11 cellular contexts compared by ENCODE assay signal in the genomic region with DNA sequence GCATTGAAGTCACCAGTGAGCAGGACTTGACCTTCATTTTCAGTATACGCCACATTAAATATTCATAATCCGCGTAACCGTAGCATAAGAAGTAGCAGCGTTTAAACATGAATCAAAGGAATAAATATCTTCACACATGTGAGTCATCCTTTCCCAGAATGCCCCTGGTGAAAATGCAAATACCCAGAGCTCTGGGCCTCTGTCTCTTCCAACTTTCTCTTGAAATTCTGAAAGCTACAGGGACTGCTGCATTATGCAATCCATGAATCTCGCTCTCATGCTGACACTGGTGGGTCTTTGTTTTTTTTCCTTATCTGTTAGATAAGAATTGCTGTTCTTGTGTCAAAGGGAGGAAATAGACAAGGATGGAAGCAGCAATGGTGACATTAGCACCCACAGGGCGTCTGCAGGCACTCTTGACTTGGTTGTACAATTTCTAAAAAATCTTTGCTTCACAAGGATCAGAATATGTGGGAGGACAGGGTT.
A peak's percentile ranks its signal among the peaks of the same experiment; 100 is the strongest.
DNase-seq lines count a peak whose midpoint lies in the region; ATAC-seq and TF ChIP-seq lines count a peak whose summit lies in the region.
"Had no signal": no experiment of that assay in that cellular context is flagged by ENCODE, and none has a peak within 500 bp of the region (broad histone marks: within the 10 kb centered on the region; RNA-seq: fewer than 3 reads in every experiment).

No MANE protein-coding gene starts in this region.

- H3K27ac Mint-ChIP-seq in dendritic cell treated with granulocyte-macrophage colony-stimulating factor and Interleukin-4, amounts not matched to agents 40 ng/mL and 50 ng/mL, for 4 days, result peak overlapping the region; percentile 39
- peak overlapping the region; percentile 74 for H3K27ac Mint-ChIP-seq in mesothelial cell of epicardium
- H3K27ac Mint-ChIP-seq: naive thymus-derived CD8-positive, alpha-beta T cell had no signal

- H3K4me1 ChIP-seq in A673 (ENCODE audit: insufficient read depth, low read length, poor library complexity, severe bottlenecking), result peaks cover 13% of the 10 kb centered on the region

- H3K4me1 Mint-ChIP-seq in dendritic cell treated with granulocyte-macrophage colony-stimulating factor and Interleukin-4, amounts not matched to agents 40 ng/mL and 50 ng/mL, for 4 days (ENCODE audit: low read depth), result peaks cover 60% of the 10 kb centered on the region
- peaks cover 56% of the 10 kb centered on the region for H3K4me1 Mint-ChIP-seq in mesothelial cell of epicardium

- H3K4me3 Mint-ChIP-seq in dendritic cell treated with granulocyte-macrophage colony-stimulating factor and Interleukin-4, amounts not matched to agents 40 ng/mL and 50 ng/mL, for 4 days, result no peak overlapping the region
- no peak overlapping the region for H3K4me3 Mint-ChIP-seq in mesothelial cell of epicardium
- H3K4me3 Mint-ChIP-seq: naive thymus-derived CD8-positive, alpha-beta T cell had no signal

- no TSS peak for BruUV-seq in A673 (replicated peaks; lab: Mats Ljungman, UMichigan)

- DNase-seq in A673 (ENCODE audit: low spot score), result peak; percentile 60
- DNase-seq in NCI-H146 (lab: John Stamatoyannopoulos, UW), result peak; percentile 42
- DNase-seq in mesothelial cell of epicardium (ENCODE audit: low spot score in 2 of 2, unreplicated experiment in 2 of 2), result no peak
- no peak for DNase-seq in activated CD4-positive, alpha-beta T cell treated with anti-CD3 and anti-CD28 coated beads, Interleukin-2, amount 50 U/mL, for 4 hours
- no peak for DNase-seq in stimulated activated CD4-positive, alpha-beta T cell treated with anti-CD3 and anti-CD28 coated beads, Interleukin-2, amount 100 ng/mL, for 24 hours
- no peak for DNase-seq in H4 (ENCODE audit: low spot score)
- DNase-seq: activated effector memory CD4-positive, alpha-beta T cell treated with Interleukin-2 at 50 U/mL for 16 hours; naive thymus-derived CD8-positive, alpha-beta T cell had no signal

- POLR2A ChIA-PET in A673 (lab: Charles Lee; ENCODE audit: low non-redundant PET), result no interaction called here

- intact Hi-C loops in A673 (cut with micrococcal nuclease; ENCODE audit: unreplicated experiment), result no loop called here
- intact Hi-C loops in dendritic cell treated with granulocyte-macrophage colony-stimulating factor and Interleukin-4, amounts not matched to agents 40 ng/mL and 50 ng/mL, for 4 days (cut with micrococcal nuclease), result no loop called here

- H3K27me3 Mint-ChIP-seq in dendritic cell treated with granulocyte-macrophage colony-stimulating factor and Interleukin-4, amounts not matched to agents 40 ng/mL and 50 ng/mL, for 4 days, result no peaks in the 10 kb centered on the region
- H3K27me3 Mint-ChIP-seq in mesothelial cell of epicardium (ENCODE audit: low read depth), result no peaks in the 10 kb centered on the region
- H3K27me3 Mint-ChIP-seq: naive thymus-derived CD8-positive, alpha-beta T cell had no signal

- H3K9me3 ChIP-seq in A673 (ENCODE audit: low read depth, low read length, poor library complexity, severe bottlenecking), result no peaks in the 10 kb centered on the region

- ATAC-seq in GM21390 (IDR thresholded peaks at IDR 0.05; ENCODE audit: unreplicated experiment), result no peak
- ATAC-seq: naive thymus-derived CD8-positive, alpha-beta T cell had no signal

- no peak for TF ChIP-seq CTCF in A673 (conservative IDR thresholded peaks at IDR 0.05; ENCODE audit: low read depth, low read length)
- no peak for TF ChIP-seq CTCF in mesothelial cell of epicardium (IDR thresholded peaks at IDR 0.05; ENCODE audit: unreplicated experiment)

- CTCF ChIA-PET in A673 (lab: Charles Lee), result no interaction called here

- no peak overlapping the region for H3K27ac ChIP-seq in A673 (ENCODE audit: low read depth, low read length, poor library complexity, severe bottlenecking)
- H3K27ac ChIP-seq: C4-2B had no signal

- H3K36me3 ChIP-seq in A673 (ENCODE audit: insufficient read depth, low read length, poor library complexity, severe bottlenecking), result no peaks in the 10 kb centered on the region

- no peaks in the 10 kb centered on the region for H3K27me3 ChIP-seq in A673 (replicated peaks; ENCODE audit: insufficient read depth, low read depth, low read length, poor library complexity)

- H3K9me3 Mint-ChIP-seq in dendritic cell treated with granulocyte-macrophage colony-stimulating factor and Interleukin-4, amounts not matched to agents 40 ng/mL and 50 ng/mL, for 4 days, result no peaks in the 10 kb centered on the region
- H3K9me3 Mint-ChIP-seq in mesothelial cell of epicardium, result no peaks in the 10 kb centered on the region
- H3K9me3 Mint-ChIP-seq: naive thymus-derived CD8-positive, alpha-beta T cell had no signal

- no peaks in the 10 kb centered on the region for H3K36me3 Mint-ChIP-seq in dendritic cell treated with granulocyte-macrophage colony-stimulating factor and Interleukin-4, amounts not matched to agents 40 ng/mL and 50 ng/mL, for 4 days (ENCODE audit: low read depth)
- H3K36me3 Mint-ChIP-seq in mesothelial cell of epicardium, result no peaks in the 10 kb centered on the region
- H3K36me3 Mint-ChIP-seq: naive thymus-derived CD8-positive, alpha-beta T cell had no signal

- no peak overlapping the region for H3K4me3 ChIP-seq in A673 (ENCODE audit: low read depth, low read length, poor library complexity, severe bottlenecking)

Comparison
In these comparisons a context has a peak if more than half of its experiments do, and no peak if none do; other contexts are left out.
1. DNase-seq: peak in A673 (single experiment) and NCI-H146 (single experiment); none in mesothelial cell of epicardium (0 of 2), activated CD4-positive, alpha-beta T cell treated with anti-CD3 and anti-CD28 coated beads, Interleukin-2, amount 50 U/mL, for 4 hours (0 of 2), stimulated activated CD4-positive, alpha-beta T cell treated with anti-CD3 and anti-CD28 coated beads, Interleukin-2, amount 100 ng/mL, for 24 hours (0 of 2) and H4 (single experiment).